In genomic region chr22:31400023-31400397, GRCh38 we compare ENCODE assay signal across 8 cellular contexts. TPM values are rescaled to one million over a fixed set of nuclear protein-coding genes. Genes with fewer than 3 reads are reported as not detected.
DNase-seq lines count a peak whose midpoint lies in the region; ATAC-seq and TF ChIP-seq lines count a peak whose summit lies in the region.

No MANE protein-coding gene starts in this region.

- peak overlapping the region; percentile 94 for H3K27ac Mint-ChIP-seq in activated naive CD4-positive, alpha-beta T cell treated with anti-CD3 and anti-CD28 coated beads, Interleukin-2, amount 50 U/mL, for 24 hours
- peak overlapping the region; percentile 86 for H3K27ac Mint-ChIP-seq in activated CD8-positive, alpha-beta T cell treated with anti-CD3 and anti-CD28 coated beads for 36 hours

- peak overlapping the region; percentile 75 for H3K27ac ChIP-seq in right cardiac atrium (ENCODE audit: low read length)

- TF ChIP-seq CTCF in activated CD8-positive, alpha-beta T cell treated with anti-CD3 and anti-CD28 coated beads for 36 hours (IDR thresholded peaks at IDR 0.05), result no peak

- no peak for ATAC-seq in activated CD8-positive, alpha-beta T cell treated with anti-CD3 and anti-CD28 coated beads for 36 hours
- peak in 1 of 2 donors; percentile 1 for ATAC-seq in right cardiac atrium

- intact Hi-C loops in activated CD8-positive, alpha-beta T cell treated with anti-CD3 and anti-CD28 coated beads for 36 hours (cut with micrococcal nuclease), result no loop called here
- intact Hi-C loops in right cardiac atrium (cut with DNase I), result no loop called here

- no peak for DNase-seq in activated naive CD4-positive, alpha-beta T cell treated with Interleukin-2 at 50 U/mL for 16 hours
- DNase-seq in activated CD8-positive, alpha-beta T cell treated with anti-CD3 and anti-CD28 coated beads for 36 hours, result no peak
- DNase-seq in right cardiac atrium, result no peak
- DNase-seq in stimulated activated CD4-positive, alpha-beta T cell treated with anti-CD3 and anti-CD28 coated beads, Interleukin-2, amount 100 ng/mL, for 48 hours, result no peak
- no peak for DNase-seq in NCI-H128 (lab: John Stamatoyannopoulos, UW; ENCODE audit: unreplicated experiment)
- no peak for DNase-seq in activated gamma-delta T cell treated with Interleukin-2 at 50 U/mL for 16 hours

- WGBS in right cardiac atrium, result 1% methylated on average over 11 of the region's 11 CpGs

- H3K36me3 ChIP-seq in skeletal muscle satellite cell (ENCODE audit: insufficient read depth, low read length), result peaks cover 19% of the 10 kb centered on the region

- peaks cover 18% of the 10 kb centered on the region for H3K4me1 Mint-ChIP-seq in activated naive CD4-positive, alpha-beta T cell treated with anti-CD3 and anti-CD28 coated beads, Interleukin-2, amount 50 U/mL, for 24 hours
- peaks cover 24% of the 10 kb centered on the region for H3K4me1 Mint-ChIP-seq in activated CD8-positive, alpha-beta T cell treated with anti-CD3 and anti-CD28 coated beads for 36 hours (ENCODE audit: low read depth)

- peak overlapping the region; percentile 98 for H3K4me3 Mint-ChIP-seq in activated naive CD4-positive, alpha-beta T cell treated with anti-CD3 and anti-CD28 coated beads, Interleukin-2, amount 50 U/mL, for 24 hours
- H3K4me3 Mint-ChIP-seq in activated CD8-positive, alpha-beta T cell treated with anti-CD3 and anti-CD28 coated beads for 36 hours, result peak overlapping the region; percentile 98

- peak overlapping the region; percentile 94 for H3K4me2 ChIP-seq in skeletal muscle satellite cell (ENCODE audit: low read length)

- H3K36me3 Mint-ChIP-seq in activated naive CD4-positive, alpha-beta T cell treated with anti-CD3 and anti-CD28 coated beads, Interleukin-2, amount 50 U/mL, for 24 hours, result peaks cover 4% of the 10 kb centered on the region
- H3K36me3 Mint-ChIP-seq in activated CD8-positive, alpha-beta T cell treated with anti-CD3 and anti-CD28 coated beads for 36 hours (ENCODE audit: low read depth), result peaks cover 24% of the 10 kb centered on the region

- CTCF ChIA-PET in activated CD8-positive, alpha-beta T cell treated with anti-CD3 and anti-CD28 coated beads for 36 hours (lab: Charles Lee), result interaction anchor here (1.0 to 1.6 kb wide), 2 partner anchors 53 to 87 kb away, joined by 3 to 5 read pairs; no protein-coding TSS in a partner anchor

- H3K27me3 ChIP-seq in right cardiac atrium (ENCODE audit: control insufficient read depth, insufficient read depth) (no peaks in the 10 kb centered on the region), skeletal muscle satellite cell (ENCODE audit: control insufficient read depth, insufficient read depth, low read length) (no peaks in the 10 kb centered on the region)

- POLR2A ChIA-PET in activated CD8-positive, alpha-beta T cell treated with anti-CD3 and anti-CD28 coated beads for 36 hours (lab: Charles Lee), result interaction anchor here (1.0 to 3.6 kb wide), 3 partner anchors 53 to 64 kb away, joined by 3 to 23 read pairs (median 8); partner anchors contain the start of gene PATZ1

- H3K4me1 ChIP-seq in right cardiac atrium (ENCODE audit: control insufficient read depth, insufficient read depth, low read length), result no peaks in the 10 kb centered on the region
- H3K4me1 ChIP-seq in skeletal muscle satellite cell (ENCODE audit: control insufficient read depth, insufficient read depth, low read length), result peaks cover 13% of the 10 kb centered on the region

- no peaks in the 10 kb centered on the region for H3K9me3 ChIP-seq in right cardiac atrium (ENCODE audit: control insufficient read depth, low read length)
- H3K9me3 ChIP-seq in skeletal muscle satellite cell (replicated peaks; ENCODE audit: low read length), result no peaks in the 10 kb centered on the region

- H3K4me3 ChIP-seq in right cardiac atrium (ENCODE audit: low read length), result peak overlapping the region; percentile 80
- H3K4me3 ChIP-seq in skeletal muscle satellite cell (ENCODE audit: low read length), result peak overlapping the region; percentile 92

- no peaks in the 10 kb centered on the region for H3K9me3 Mint-ChIP-seq in activated naive CD4-positive, alpha-beta T cell treated with anti-CD3 and anti-CD28 coated beads, Interleukin-2, amount 50 U/mL, for 24 hours
- no peaks in the 10 kb centered on the region for H3K9me3 Mint-ChIP-seq in activated CD8-positive, alpha-beta T cell treated with anti-CD3 and anti-CD28 coated beads for 36 hours

- no peaks in the 10 kb centered on the region for H3K27me3 Mint-ChIP-seq in activated naive CD4-positive, alpha-beta T cell treated with anti-CD3 and anti-CD28 coated beads, Interleukin-2, amount 50 U/mL, for 24 hours
- no peaks in the 10 kb centered on the region for H3K27me3 Mint-ChIP-seq in activated CD8-positive, alpha-beta T cell treated with anti-CD3 and anti-CD28 coated beads for 36 hours

- H3K9ac ChIP-seq in skeletal muscle satellite cell (ENCODE audit: low read depth, low read length), result peak overlapping the region; percentile 96

RNA-seq across cellular contexts. Expression of gene DRG1, which starts 0.6 kb away (rescaled TPM):
- total RNA-seq in activated CD8-positive, alpha-beta T cell treated with anti-CD3 and anti-CD28 coated beads for 36 hours, result 100 to 1,000 TPM; 118 to 130 TPM
- 10 to 100 TPM; 53.5 to 73.3 (median 62.5) TPM for total RNA-seq in right cardiac atrium
- polyA plus RNA-seq in right cardiac atrium, result 48.0 TPM
- total RNA-seq in skeletal muscle satellite cell (2012; rRNA removed), result 80.9 and 87.2 TPM in 2 replicates

RNA-seq across cellular contexts. Expression of gene PATZ1, which starts 53.9 kb away (rescaled TPM):
- 10 to 100 TPM; 28.4 to 29.0 TPM for total RNA-seq in activated CD8-positive, alpha-beta T cell treated with anti-CD3 and anti-CD28 coated beads for 36 hours
- total RNA-seq in right cardiac atrium, result 10 to 100 TPM; 12.2 to 16.4 (median 14.4) TPM
- polyA plus RNA-seq in right cardiac atrium, result 8.4 TPM
- total RNA-seq in skeletal muscle satellite cell (2012; rRNA removed), result 8.3 and 8.9 TPM in 2 replicates
